In the genomic region with DNA sequence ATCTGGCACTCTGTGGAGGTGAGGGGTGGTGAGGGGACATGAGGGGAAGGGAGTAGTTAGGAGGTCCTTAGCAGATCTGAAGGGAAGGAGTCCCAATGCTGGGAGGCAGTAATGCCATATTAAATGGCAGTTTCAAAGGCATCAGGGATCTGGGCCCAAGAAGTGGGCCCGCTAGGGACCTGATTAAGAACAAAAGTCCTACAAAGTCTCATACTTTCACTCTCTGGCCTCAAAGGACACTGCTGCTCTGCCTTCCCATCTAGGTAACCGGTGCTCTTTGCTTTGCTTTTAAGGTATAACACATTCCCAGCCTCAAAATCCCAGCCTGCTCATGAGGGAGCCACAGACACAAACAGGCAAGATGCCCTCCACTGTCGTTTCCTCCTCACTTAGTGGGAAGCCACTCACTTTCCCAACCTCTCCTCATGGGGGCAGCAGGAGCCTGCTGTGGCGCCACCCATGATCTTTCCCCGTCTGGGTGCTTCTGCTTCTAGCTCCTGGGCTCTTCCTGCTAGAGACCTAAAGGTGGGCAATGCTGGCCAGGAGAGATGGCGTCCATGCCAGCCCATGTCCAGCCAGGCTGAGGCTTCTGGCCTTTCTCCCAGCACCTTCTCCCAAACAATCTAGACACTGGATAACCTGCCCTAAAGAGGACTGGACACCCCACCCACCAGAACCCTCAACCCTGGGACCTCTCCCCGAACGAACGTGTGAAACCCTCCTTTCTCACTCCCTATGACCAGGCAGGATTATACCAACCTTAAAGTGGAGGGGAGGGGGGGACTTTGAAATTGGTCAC, we compare ENCODE assay signal across 8 cellular contexts.
DNase-seq lines count a peak whose midpoint lies in the region; ATAC-seq and TF ChIP-seq lines count a peak whose summit lies in the region.

No MANE protein-coding gene starts in this region.

- DNase-seq in NCI-H1436 (lab: John Stamatoyannopoulos, UW) (peak; percentile 65), NCI-H1436 treated with DMSO at 0.1 percent for 48 hours (lab: John Stamatoyannopoulos, UW) (no peak), NT2/D1 (ENCODE audit: low read depth, low spot score) (no peak), amygdala (lab: John Stamatoyannopoulos, UW) (peak in 49 of 56 donors; percentile 9 to 74 (median 40)), hepatocyte (ENCODE audit: low spot score) (peak; percentile 86), sigmoid colon (no peak)

- H3K4me3 ChIP-seq in NT2/D1 (ENCODE audit: insufficient read length, low read depth) (no peak overlapping the region), hepatocyte (no peak overlapping the region), sigmoid colon (no peak overlapping the region)

- H3K27ac ChIP-seq in hepatocyte (peak overlapping the region; percentile 41), sigmoid colon (no peak overlapping the region)

- TF ChIP-seq CTCF in hepatocyte (IDR thresholded peaks at IDR 0.05; ENCODE audit: poor library complexity) (peak; percentile 75), sigmoid colon (IDR thresholded peaks at IDR 0.05) (peak in 3 of 4 experiments; percentile 17 to 40 (median 31))

- no peak for TF ChIP-seq POLR2A in sigmoid colon (IDR thresholded peaks at IDR 0.05)

- H4K20me1 ChIP-seq in hepatocyte (ENCODE audit: insufficient read depth, poor library complexity, severe bottlenecking) = no peaks in the 10 kb centered on the region

- H3K4me2 ChIP-seq in hepatocyte = no peak overlapping the region

- intact Hi-C loops in sigmoid colon (cut with DNase I) = no loop called here

- peak; percentile 69 for ATAC-seq in GM21360 (IDR thresholded peaks at IDR 0.05; ENCODE audit: unreplicated experiment)
- peak; percentile 76 for ATAC-seq in HG03520 (IDR thresholded peaks at IDR 0.05; ENCODE audit: unreplicated experiment)

- peaks cover 8% of the 10 kb centered on the region for H3K79me2 ChIP-seq in hepatocyte

- no peaks in the 10 kb centered on the region for H3K9me2 ChIP-seq in hepatocyte (replicated peaks; ENCODE audit: insufficient read depth)

- H3K36me3 ChIP-seq in NT2/D1 (ENCODE audit: insufficient read depth, insufficient read length, low read length) (no peaks in the 10 kb centered on the region), hepatocyte (replicated peaks; ENCODE audit: insufficient read depth, low read depth) (no peaks in the 10 kb centered on the region), sigmoid colon (no peaks in the 10 kb centered on the region)

- 52% methylated on average over 9 of the region's 9 CpGs for WGBS in hepatocyte (ENCODE audit: low lambda C conversion rate, missing lambda C conversion rate)
- WGBS in sigmoid colon, 2 donors = 39 to 48% methylated on average over 9 of the region's 9 CpGs

- no peak for TF ChIP-seq EP300 in sigmoid colon (IDR thresholded peaks at IDR 0.05)

- no peaks in the 10 kb centered on the region for H3K27me3 ChIP-seq in NT2/D1 (ENCODE audit: insufficient read depth, insufficient read length)
- no peaks in the 10 kb centered on the region for H3K27me3 ChIP-seq in hepatocyte
- H3K27me3 ChIP-seq in sigmoid colon = no peaks in the 10 kb centered on the region

- no peak overlapping the region for H2AFZ ChIP-seq in hepatocyte

- H3K9me3 ChIP-seq in NT2/D1 (ENCODE audit: insufficient read depth, low read length) (no peaks in the 10 kb centered on the region), hepatocyte (ENCODE audit: low read depth) (no peaks in the 10 kb centered on the region), sigmoid colon (no peaks in the 10 kb centered on the region)

- no peaks in the 10 kb centered on the region for H3K4me1 ChIP-seq in NT2/D1 (ENCODE audit: insufficient read depth, insufficient read length)
- H3K4me1 ChIP-seq in hepatocyte (ENCODE audit: insufficient read depth) = no peaks in the 10 kb centered on the region
- no peaks in the 10 kb centered on the region for H3K4me1 ChIP-seq in sigmoid colon

- H3K9ac ChIP-seq in NT2/D1 (ENCODE audit: insufficient read length, low read depth) = peak overlapping the region; percentile 47

Comparison
In these comparisons a context has a peak if more than half of its experiments do, and no peak if none do; other contexts are left out.
1. DNase-seq: peak in NCI-H1436 (single experiment), amygdala (49 of 56) and hepatocyte (single experiment); none in NCI-H1436 treated with DMSO at 0.1 percent for 48 hours (single experiment), NT2/D1 (single experiment) and sigmoid colon (single experiment).